In the genomic region with DNA sequence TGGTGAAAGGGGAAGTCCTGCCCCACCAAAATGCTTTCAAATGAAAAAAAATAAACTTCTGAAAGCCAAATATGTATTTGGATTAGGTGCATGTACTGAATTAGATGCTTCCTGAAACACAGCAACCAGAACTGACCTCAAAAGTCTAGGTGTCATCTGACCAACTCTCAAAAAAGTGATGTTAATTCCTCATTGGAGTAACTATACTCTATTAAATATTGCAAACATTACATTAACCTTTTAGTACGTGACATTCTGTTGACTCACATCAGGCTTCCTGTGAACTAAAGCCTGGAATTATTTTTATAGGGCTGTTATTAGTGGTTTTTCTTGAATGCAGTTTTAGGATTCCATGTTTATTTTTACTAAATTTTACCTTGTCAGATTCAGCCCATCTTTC, we compare ENCODE assay signal across 21 cellular contexts.
DNase-seq lines count a peak whose midpoint lies in the region; ATAC-seq and TF ChIP-seq lines count a peak whose summit lies in the region.
"Had no signal": no experiment of that assay in that cellular context is flagged by ENCODE, and none has a peak within 500 bp of the region (broad histone marks: within the 10 kb centered on the region; RNA-seq: fewer than 3 reads in every experiment).

No MANE protein-coding gene starts in this region.

- H3K36me3 ChIP-seq in GM23248 (ENCODE audit: low read depth) (no peaks in the 10 kb centered on the region), RWPE2 (ENCODE audit: low read depth) (no peaks in the 10 kb centered on the region)
- H3K36me3 ChIP-seq: BLaER1 treated with 17β-estradiol and CSF1 and Interleukin-3, amounts not matched to agents 10 nM and 100 nM had no signal

- peak; percentile 11 for DNase-seq in AG10803 (ENCODE audit: low read depth)
- peak; percentile 49 for DNase-seq in GM23248
- DNase-seq in RWPE2 (ENCODE audit: low spot score) = no peak
- peak; percentile 38 for DNase-seq in fibroblast of mammary gland (ENCODE audit: low read depth)
- DNase-seq in GM13976 (ENCODE audit: low spot score) = no peak
- no peak for DNase-seq in HT-29 (ENCODE audit: low spot score)
- no peak for DNase-seq in T-helper 2 cell
- no peak for DNase-seq in NCI-H2107 treated with DMSO at 0.1 percent for 48 hours (lab: John Stamatoyannopoulos, UW; ENCODE audit: unreplicated experiment)
- DNase-seq: 8988T, DMS 273 treated with DMSO at 0.1 percent for 48 hours, HCEC 1CT, KBM-7, NCI-H1092, NCI-H146, NCI-H2081 treated with DMSO at 0.1 percent for 48 hours, NCI-H226, NCI-H524 treated with DMSO at 0.1 percent for 48 hours, SHP77, SK-N-SH had no signal

- H3K27me3 ChIP-seq in GM23248 (replicated peaks; ENCODE audit: insufficient read depth) (no peaks in the 10 kb centered on the region), RWPE2 (ENCODE audit: insufficient read depth, poor library complexity, severe bottlenecking) (no peaks in the 10 kb centered on the region)
- H3K27me3 ChIP-seq: BLaER1 treated with 17β-estradiol and CSF1 and Interleukin-3, amounts not matched to agents 10 nM and 100 nM had no signal

- no peaks in the 10 kb centered on the region for H3K9me2 ChIP-seq in GM23248 (ENCODE audit: insufficient read depth)

- 3 to 7% methylated on average over 1 of the region's 1 CpG for WGBS in GM23248 (ENCODE audit: low coverage in 1 of 2, low lambda C conversion rate in 2 of 2, missing lambda C conversion rate in 2 of 2), 2 experiments

- no peak overlapping the region for H2AFZ ChIP-seq in GM23248

- H3K27ac ChIP-seq in GM23248 = no peak overlapping the region
- peak overlapping the region; percentile 47 for H3K27ac ChIP-seq in RWPE2 (ENCODE audit: poor library complexity, severe bottlenecking)
- H3K27ac ChIP-seq: BLaER1 treated with 17β-estradiol and CSF1 and Interleukin-3, amounts not matched to agents 10 nM and 100 nM had no signal

- no peak overlapping the region for H3K4me3 ChIP-seq in AG10803 (ENCODE audit: low read length)
- no peak overlapping the region for H3K4me3 ChIP-seq in GM23248
- H3K4me3 ChIP-seq in RWPE2 (ENCODE audit: severe bottlenecking) = no peak overlapping the region
- H3K4me3 ChIP-seq in fibroblast of mammary gland (ENCODE audit: control insufficient read depth, low read depth, low read length) = no peak overlapping the region
- H3K4me3 ChIP-seq: BLaER1 treated with 17β-estradiol and CSF1 and Interleukin-3, amounts not matched to agents 10 nM and 100 nM had no signal

- H3K79me2 ChIP-seq in GM23248 (ENCODE audit: insufficient read depth) = no peaks in the 10 kb centered on the region

- peaks cover 15% of the 10 kb centered on the region for H3K4me1 ChIP-seq in GM23248 (ENCODE audit: insufficient read depth)
- peaks cover 20% of the 10 kb centered on the region for H3K4me1 ChIP-seq in RWPE2 (ENCODE audit: insufficient read depth, poor library complexity, severe bottlenecking)
- H3K4me1 ChIP-seq: BLaER1 treated with 17β-estradiol and CSF1 and Interleukin-3, amounts not matched to agents 10 nM and 100 nM had no signal

- ATAC-seq in RWPE2 (ENCODE audit: low read depth) = peak; percentile 96
- ATAC-seq: Panc1 had no signal

- H3F3A ChIP-seq in GM23248 (ENCODE audit: insufficient read depth) = peaks cover 11% of the 10 kb centered on the region

- no peak for TF ChIP-seq CTCF in AG10803 (conservative IDR thresholded peaks at IDR 0.05; ENCODE audit: low read length)
- TF ChIP-seq CTCF in RWPE2 (IDR thresholded peaks at IDR 0.05; ENCODE audit: poor library complexity, severe bottlenecking) = no peak
- TF ChIP-seq CTCF in fibroblast of mammary gland (conservative IDR thresholded peaks at IDR 0.05; ENCODE audit: control insufficient read depth, insufficient read depth, low read depth, low read length) = no peak
- no peak for TF ChIP-seq CTCF in GM13976 (IDR thresholded peaks at IDR 0.05; ENCODE audit: borderline replicate concordance, control extremely low read depth, extremely low read depth, insufficient read depth, missing control alignments)

- no peak overlapping the region for H3K9ac ChIP-seq in GM23248
- H3K9ac ChIP-seq: BLaER1 treated with 17β-estradiol and CSF1 and Interleukin-3, amounts not matched to agents 10 nM and 100 nM; SK-N-SH had no signal

- H3K4me2 ChIP-seq in GM23248 (ENCODE audit: unreplicated experiment) = no peak overlapping the region
- H3K4me2 ChIP-seq: BLaER1 treated with 17β-estradiol and CSF1 and Interleukin-3, amounts not matched to agents 10 nM and 100 nM; SK-N-SH had no signal

- in situ Hi-C loops in GM23248 (cut with MboI) (no loop called here), GM13976 (cut with MboI; ENCODE audit: low sequenced_read_pairs, unreplicated experiment) (no loop called here)

- H4K20me1 ChIP-seq in GM23248 (ENCODE audit: insufficient read depth) = no peaks in the 10 kb centered on the region
- H4K20me1 ChIP-seq: BLaER1 treated with 17β-estradiol and CSF1 and Interleukin-3, amounts not matched to agents 10 nM and 100 nM had no signal

- H3K9me3 ChIP-seq in GM23248 (ENCODE audit: low read depth) = no peaks in the 10 kb centered on the region
- no peaks in the 10 kb centered on the region for H3K9me3 ChIP-seq in RWPE2 (ENCODE audit: severe bottlenecking)
- H3K9me3 ChIP-seq: SK-N-SH had no signal

Comparison
In these comparisons a context has a peak if more than half of its experiments do, and no peak if none do; other contexts are left out.
1. DNase-seq: peak in AG10803 (single experiment), GM23248 (single experiment) and fibroblast of mammary gland (single experiment); none in RWPE2 (single experiment), GM13976 (single experiment), HT-29 (single experiment), T-helper 2 cell (0 of 5) and NCI-H2107 treated with DMSO at 0.1 percent for 48 hours (single experiment).